In genomic region chr20:54207053-54207742, GRCh38 we compare ENCODE assay signal across 1 cellular context.
TF ChIP-seq lines count a peak whose summit lies in the region.

No MANE protein-coding gene starts in this region.

TF ChIP-seq in K562, 482 proteins besides CTCF, POLR2A, EP300 and RAD21 (continued from another document):
- TF ChIP-seq, protein P1, sequence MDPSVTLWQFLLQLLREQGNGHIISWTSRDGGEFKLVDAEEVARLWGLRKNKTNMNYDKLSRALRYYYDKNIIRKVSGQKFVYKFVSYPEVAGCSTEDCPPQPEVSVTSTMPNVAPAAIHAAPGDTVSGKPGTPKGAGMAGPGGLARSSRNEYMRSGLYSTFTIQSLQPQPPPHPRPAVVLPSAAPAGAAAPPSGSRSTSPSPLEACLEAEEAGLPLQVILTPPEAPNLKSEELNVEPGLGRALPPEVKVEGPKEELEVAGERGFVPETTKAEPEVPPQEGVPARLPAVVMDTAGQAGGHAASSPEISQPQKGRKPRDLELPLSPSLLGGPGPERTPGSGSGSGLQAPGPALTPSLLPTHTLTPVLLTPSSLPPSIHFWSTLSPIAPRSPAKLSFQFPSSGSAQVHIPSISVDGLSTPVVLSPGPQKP (CRISPR knock-in tag; IDR thresholded peaks at IDR 0.05) = no peak
- TF ChIP-seq RBM25 (IDR thresholded peaks at IDR 0.05; ENCODE audit: low read depth, low read length, severe bottlenecking) = peak; percentile 72
- no peak for TF ChIP-seq NCOA1 (IDR thresholded peaks at IDR 0.05; ENCODE audit: low read depth)
- no peak for TF ChIP-seq SRSF7 (optimal IDR thresholded peaks at IDR 0.05; ENCODE audit: low read depth, low read length)
- TF ChIP-seq PHF8 (IDR thresholded peaks at IDR 0.05; ENCODE audit: borderline replicate concordance, low read length) = no peak
- peak; percentile 97 for TF ChIP-seq ZNF146 (CRISPR knock-in tag; IDR thresholded peaks at IDR 0.05; ENCODE audit: unreplicated experiment)
- no peak for TF ChIP-seq GABPB1 (CRISPR knock-in tag; IDR thresholded peaks at IDR 0.05)
- no peak for TF ChIP-seq SETDB1 (IDR thresholded peaks at IDR 0.05; ENCODE audit: low read length)
- TF ChIP-seq ZNF696 (CRISPR knock-in tag; conservative IDR thresholded peaks at IDR 0.05) = no peak
- TF ChIP-seq, protein P2, sequence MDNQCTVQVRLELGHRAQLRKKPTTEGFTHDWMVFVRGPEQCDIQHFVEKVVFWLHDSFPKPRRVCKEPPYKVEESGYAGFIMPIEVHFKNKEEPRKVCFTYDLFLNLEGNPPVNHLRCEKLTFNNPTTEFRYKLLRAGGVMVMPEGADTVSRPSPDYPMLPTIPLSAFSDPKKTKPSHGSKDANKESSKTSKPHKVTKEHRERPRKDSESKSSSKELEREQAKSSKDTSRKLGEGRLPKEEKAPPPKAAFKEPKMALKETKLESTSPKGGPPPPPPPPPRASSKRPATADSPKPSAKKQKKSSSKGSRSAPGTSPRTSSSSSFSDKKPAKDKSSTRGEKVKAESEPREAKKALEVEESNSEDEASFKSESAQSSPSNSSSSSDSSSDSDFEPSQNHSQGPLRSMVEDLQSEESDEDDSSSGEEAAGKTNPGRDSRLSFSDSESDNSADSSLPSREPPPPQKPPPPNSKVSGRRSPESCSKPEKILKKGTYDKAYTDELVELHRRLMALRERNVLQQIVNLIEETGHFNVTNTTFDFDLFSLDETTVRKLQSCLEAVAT (IDR thresholded peaks at IDR 0.05) = no peak
- TF ChIP-seq POU5F1 (IDR thresholded peaks at IDR 0.05; ENCODE audit: borderline replicate concordance, low read depth, low read length, partially characterized antibody) = no peak
- no peak for TF ChIP-seq CBX1 (IDR thresholded peaks at IDR 0.05; ENCODE audit: low read depth)
- TF ChIP-seq SREBF2 (CRISPR knock-in tag; IDR thresholded peaks at IDR 0.05) = no peak
- TF ChIP-seq RBM15 (IDR thresholded peaks at IDR 0.05; ENCODE audit: insufficient read depth, low read length) = no peak
- no peak for TF ChIP-seq NEUROD1 (IDR thresholded peaks at IDR 0.05; ENCODE audit: borderline replicate concordance, low read depth, low read length, partially characterized antibody)
- TF ChIP-seq RFX5 (IDR thresholded peaks at IDR 0.05; ENCODE audit: low read depth, low read length) = no peak
- TF ChIP-seq SAFB (IDR thresholded peaks at IDR 0.05; ENCODE audit: borderline replicate concordance, low read depth, low read length) = no peak
- TF ChIP-seq ZNF174 (CRISPR knock-in tag; IDR thresholded peaks at IDR 0.05) = no peak
- no peak for TF ChIP-seq MNT (conservative IDR thresholded peaks at IDR 0.05)
- TF ChIP-seq KDM4B (IDR thresholded peaks at IDR 0.05; ENCODE audit: borderline replicate concordance in 2 of 2, low read depth in 1 of 2) = no peak
- TF ChIP-seq ZBTB33 (CRISPR knock-in tag; IDR thresholded peaks at IDR 0.05) = no peak
- TF ChIP-seq SIN3A (IDR thresholded peaks at IDR 0.05; ENCODE audit: borderline replicate concordance in 2 of 2, control insufficient read depth in 1 of 2, low read depth in 2 of 2, low read length in 2 of 2) = no peak
- no peak for TF ChIP-seq RFX7 (CRISPR knock-in tag; IDR thresholded peaks at IDR 0.05)
- no peak for TF ChIP-seq HNRNPUL1 (IDR thresholded peaks at IDR 0.05; ENCODE audit: low read length)
- TF ChIP-seq HDAC1 (IDR thresholded peaks at IDR 0.05) = no peak
- TF ChIP-seq ZBTB11 (CRISPR knock-in tag; IDR thresholded peaks at IDR 0.05) = peak in 1 of 3 experiments; percentile 87; a peak in 2 of 6 replicates
- no peak for TF ChIP-seq FUS (optimal IDR thresholded peaks at IDR 0.05; ENCODE audit: low read depth, low read length)
- no peak for TF ChIP-seq ASH1L (IDR thresholded peaks at IDR 0.05; ENCODE audit: borderline replicate concordance, low read depth, partially characterized antibody)
- peak; percentile 82 for TF ChIP-seq BCOR (IDR thresholded peaks at IDR 0.05)
- TF ChIP-seq ZBED1 (IDR thresholded peaks at IDR 0.05) = no peak
- TF ChIP-seq XRCC3 (IDR thresholded peaks at IDR 0.05) = no peak
- 0 out of 2 replicates have a peak, but pooled peaks have one; percentile 20 for TF ChIP-seq NCOA6 (IDR thresholded peaks at IDR 0.05)
- no peak for TF ChIP-seq ETV6 (IDR thresholded peaks at IDR 0.05; ENCODE audit: borderline replicate concordance in 1 of 2, low read depth in 2 of 2, low read length in 1 of 2)
- TF ChIP-seq ETV6 (CRISPR knock-in tag; IDR thresholded peaks at IDR 0.05; ENCODE audit: borderline replicate concordance) = no peak
- TF ChIP-seq CEBPB (tag; IDR thresholded peaks at IDR 0.05) = no peak
- TF ChIP-seq KLF6 (CRISPR knock-in tag; IDR thresholded peaks at IDR 0.05; ENCODE audit: borderline replicate concordance) = no peak
- TF ChIP-seq ZC3H4 (CRISPR knock-in tag; IDR thresholded peaks at IDR 0.05; ENCODE audit: borderline replicate concordance) = no peak
- TF ChIP-seq CC2D1A (IDR thresholded peaks at IDR 0.05) = no peak
- TF ChIP-seq MTA2 (IDR thresholded peaks at IDR 0.05; ENCODE audit: low read depth) = no peak
- no peak for TF ChIP-seq TFAP4 (CRISPR knock-in tag; IDR thresholded peaks at IDR 0.05; ENCODE audit: borderline replicate concordance)
- TF ChIP-seq LCOR (CRISPR knock-in tag; IDR thresholded peaks at IDR 0.05) = no peak
- TF ChIP-seq KDM1A (IDR thresholded peaks at IDR 0.05) = peak; percentile 38 to 56; a peak in 1 of 4 replicates
- no peak for TF ChIP-seq ELF2 (CRISPR knock-in tag; IDR thresholded peaks at IDR 0.05)
- TF ChIP-seq NCOA2 (IDR thresholded peaks at IDR 0.05; ENCODE audit: partially characterized antibody in 2 of 2) = no peak
- TF ChIP-seq NCOR1 (IDR thresholded peaks at IDR 0.05) = no peak
- no peak for TF ChIP-seq SNRNP70 (optimal IDR thresholded peaks at IDR 0.05; ENCODE audit: low read depth, low read length)
- no peak for TF ChIP-seq RHOXF2B (CRISPR knock-in tag; conservative IDR thresholded peaks at IDR 0.05)
- TF ChIP-seq EWSR1 (IDR thresholded peaks at IDR 0.05; ENCODE audit: borderline replicate concordance, low read depth, partially characterized antibody) = no peak
- no peak for TF ChIP-seq SIRT6 (IDR thresholded peaks at IDR 0.05; ENCODE audit: low read depth, low read length)
- no peak for TF ChIP-seq SNIP1 (IDR thresholded peaks at IDR 0.05; ENCODE audit: low read depth)
- no peak for TF ChIP-seq MECOM (CRISPR knock-in tag; IDR thresholded peaks at IDR 0.05)
- peak; percentile 49; the same call in 1 of the 2 replicates for TF ChIP-seq SMARCA5 (IDR thresholded peaks at IDR 0.05)
- 0 out of 2 replicates have a peak, but pooled peaks have one; percentile 28 for TF ChIP-seq FOXP1 (CRISPR knock-in tag; IDR thresholded peaks at IDR 0.05)
- TF ChIP-seq PCBP1 (IDR thresholded peaks at IDR 0.05; ENCODE audit: low read depth, low read length, poor library complexity, severe bottlenecking) = no peak
- no peak for TF ChIP-seq BMI1 (IDR thresholded peaks at IDR 0.05; ENCODE audit: low read length)
- no peak; the same call in 1 of the 2 replicates for TF ChIP-seq ADNP (tag; IDR thresholded peaks at IDR 0.05)
- TF ChIP-seq ZNF311 (CRISPR knock-in tag; IDR thresholded peaks at IDR 0.05) = no peak
- no peak for TF ChIP-seq HNRNPK (IDR thresholded peaks at IDR 0.05; ENCODE audit: low read depth, low read length, poor library complexity, severe bottlenecking)
- TF ChIP-seq NR4A1 (CRISPR knock-in tag; IDR thresholded peaks at IDR 0.05) = no peak
- no peak for TF ChIP-seq NR4A1 (tag; IDR thresholded peaks at IDR 0.05)
